In genomic region chr10:119178371-119179119, GRCh38 we compare ENCODE assay signal across 1 cellular context.
A peak's percentile ranks its signal among the peaks of the same experiment; 100 is the strongest.
TF ChIP-seq lines count a peak whose summit lies in the region.

TSS of gene PRDX3 (minus strand) at chr10:119178812. CDS start at chr10:119178790, 22 bp downstream.

TF ChIP-seq in K562, 482 proteins besides CTCF, POLR2A, EP300 and RAD21 (continued from another document):
- peak; percentile 39; the same call in 1 of the 2 replicates for TF ChIP-seq ZNF407 (IDR thresholded peaks at IDR 0.05; ENCODE audit: low read depth)
- peak; percentile 54; the same call in 1 of the 2 replicates for TF ChIP-seq ELF1 (tag; IDR thresholded peaks at IDR 0.05)
- TF ChIP-seq ZNF436 (CRISPR knock-in tag; IDR thresholded peaks at IDR 0.05), result no peak
- TF ChIP-seq ZNF551 (CRISPR knock-in tag; IDR thresholded peaks at IDR 0.05), result no peak
- no peak for TF ChIP-seq STAT5A (IDR thresholded peaks at IDR 0.05; ENCODE audit: borderline replicate concordance, low read length)
- TF ChIP-seq RFX1 (IDR thresholded peaks at IDR 0.05), result 0 out of 2 replicates have a peak, but pooled peaks have one; percentile 14
- no peak for TF ChIP-seq MXD1 (CRISPR knock-in tag; IDR thresholded peaks at IDR 0.05; ENCODE audit: borderline replicate concordance, poor library complexity, severe bottlenecking)
- TF ChIP-seq CREB5 (CRISPR knock-in tag; IDR thresholded peaks at IDR 0.05), result no peak
- no peak for TF ChIP-seq ZNF717 (CRISPR knock-in tag; IDR thresholded peaks at IDR 0.05)
- TF ChIP-seq, protein P1, sequence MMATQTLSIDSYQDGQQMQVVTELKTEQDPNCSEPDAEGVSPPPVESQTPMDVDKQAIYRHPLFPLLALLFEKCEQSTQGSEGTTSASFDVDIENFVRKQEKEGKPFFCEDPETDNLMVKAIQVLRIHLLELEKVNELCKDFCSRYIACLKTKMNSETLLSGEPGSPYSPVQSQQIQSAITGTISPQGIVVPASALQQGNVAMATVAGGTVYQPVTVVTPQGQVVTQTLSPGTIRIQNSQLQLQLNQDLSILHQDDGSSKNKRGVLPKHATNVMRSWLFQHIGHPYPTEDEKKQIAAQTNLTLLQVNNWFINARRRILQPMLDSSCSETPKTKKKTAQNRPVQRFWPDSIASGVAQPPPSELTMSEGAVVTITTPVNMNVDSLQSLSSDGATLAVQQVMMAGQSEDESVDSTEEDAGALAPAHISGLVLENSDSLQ (IDR thresholded peaks at IDR 0.05), result no peak
- TF ChIP-seq ZNF175 (CRISPR knock-in tag; IDR thresholded peaks at IDR 0.05; ENCODE audit: low read depth), result no peak
- TF ChIP-seq ELF4 (CRISPR knock-in tag; IDR thresholded peaks at IDR 0.05), result no peak
- no peak for TF ChIP-seq ZNF311 (CRISPR knock-in tag; IDR thresholded peaks at IDR 0.05)
